Comparison of ENCODE assay signal across 1 cellular context in the genomic region with DNA sequence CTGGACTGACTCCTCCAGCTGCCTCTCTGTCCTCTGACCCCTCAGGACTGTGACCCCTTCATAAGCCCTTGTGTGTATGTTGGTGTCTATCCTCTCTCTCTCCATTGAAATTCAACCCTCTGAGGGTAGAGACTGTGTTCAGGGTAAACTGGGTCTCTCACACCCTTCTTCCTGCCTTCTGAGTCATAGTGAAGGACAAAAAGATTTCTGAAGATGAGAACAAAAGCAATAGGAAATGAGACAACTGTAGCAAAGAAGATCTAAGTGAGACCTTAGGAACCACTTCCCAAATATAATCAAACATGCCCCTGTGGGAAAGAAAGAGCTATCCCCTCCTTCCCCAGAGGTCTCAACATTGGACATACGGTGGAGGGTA.
TF ChIP-seq lines count a peak whose summit lies in the region.

No MANE protein-coding gene starts in this region.

TF ChIP-seq in endothelial cell of umbilical vein, 7 proteins besides CTCF, POLR2A, EP300 and RAD21:
- TF ChIP-seq FOS (IDR thresholded peaks at IDR 0.05; ENCODE audit: borderline replicate concordance, insufficient read depth, low read length), result peak; percentile 57
- peak; percentile 10 for TF ChIP-seq JUN (IDR thresholded peaks at IDR 0.05; ENCODE audit: borderline replicate concordance, insufficient read depth, insufficient read length, low read depth)
- TF ChIP-seq POLR2AphosphoS5 (IDR thresholded peaks at IDR 0.05; ENCODE audit: insufficient read depth, low read depth, low read length), result no peak
